ENCODE assay signal across 10 cellular contexts in the genomic region with DNA sequence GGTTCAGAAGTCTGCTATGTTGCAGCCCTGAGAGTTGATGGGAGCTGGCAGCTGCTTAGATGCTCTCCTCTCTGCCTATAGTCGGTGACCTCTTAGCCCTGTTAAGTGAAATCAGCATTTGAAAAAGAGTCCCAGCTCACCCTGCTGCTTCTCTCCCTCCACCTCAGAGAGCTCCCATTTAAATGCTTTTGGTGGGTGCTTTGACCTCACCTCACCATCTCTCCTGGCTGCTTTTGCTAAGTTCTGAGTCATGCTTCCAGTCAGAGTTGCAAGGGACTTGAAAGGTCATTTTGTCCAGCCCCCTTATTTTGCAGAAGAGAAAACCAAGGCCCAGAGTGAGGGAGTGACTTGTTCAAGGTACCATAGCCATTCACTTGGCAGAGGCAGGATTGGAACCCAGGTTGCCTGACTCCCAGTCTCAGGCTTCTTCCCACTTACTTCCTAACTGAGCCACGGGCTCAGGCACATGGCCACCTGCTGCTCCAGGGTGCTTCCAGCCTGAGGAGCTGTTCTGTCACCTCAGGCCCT. TPM values are rescaled to one million over a fixed set of nuclear protein-coding genes. Genes with fewer than 3 reads are reported as not detected.
DNase-seq lines count a peak whose midpoint lies in the region; ATAC-seq and TF ChIP-seq lines count a peak whose summit lies in the region.
"Had no signal": no experiment of that assay in that cellular context is flagged by ENCODE, and none has a peak within 500 bp of the region (broad histone marks: within the 10 kb centered on the region; RNA-seq: fewer than 3 reads in every experiment).

No MANE protein-coding gene starts in this region.

- no peak for ATAC-seq in gastroesophageal sphincter

- H3K9ac ChIP-seq in skeletal muscle satellite cell (ENCODE audit: low read depth, low read length) = peak overlapping the region; percentile 96

- TF ChIP-seq POLR2A in gastroesophageal sphincter (IDR thresholded peaks at IDR 0.05) = no peak

- no peak for TF ChIP-seq EP300 in gastroesophageal sphincter (IDR thresholded peaks at IDR 0.05)

- H3K4me3 ChIP-seq in WI38 (ENCODE audit: low read depth, low read length) (peak overlapping the region; percentile 88), gastroesophageal sphincter (peak overlapping the region in 1 of 2 donors; percentile 83), skeletal muscle satellite cell (ENCODE audit: low read length) (peak overlapping the region; percentile 89)

- H3K36me3 ChIP-seq in gastroesophageal sphincter (no peaks in the 10 kb centered on the region), skeletal muscle satellite cell (ENCODE audit: insufficient read depth, low read length) (no peaks in the 10 kb centered on the region)

- 38% methylated on average over 1 to 2 of the region's 2 CpGs for WGBS in gastroesophageal sphincter (ENCODE audit: low coverage in 1 of 2), 2 donors

- H3K27ac ChIP-seq in gastroesophageal sphincter = peak overlapping the region in 3 of 4 donors; percentile 98 to 99 (median 99)
- H3K27ac ChIP-seq: C4-2B had no signal

- no peaks in the 10 kb centered on the region for H3K27me3 ChIP-seq in gastroesophageal sphincter
- peaks cover 5% of the 10 kb centered on the region for H3K27me3 ChIP-seq in skeletal muscle satellite cell (ENCODE audit: control insufficient read depth, insufficient read depth, low read length)

- TF ChIP-seq CTCF in WI38 (IDR thresholded peaks at IDR 0.05; ENCODE audit: low read depth, low read length) (no peak), gastroesophageal sphincter (IDR thresholded peaks at IDR 0.05) (no peak)

- peak overlapping the region; percentile 88 for H3K4me2 ChIP-seq in skeletal muscle satellite cell (ENCODE audit: low read length)

- H3K4me1 ChIP-seq in gastroesophageal sphincter (peaks cover 24 to 77% (median 58%) of the 10 kb centered on the region in 3 donors), skeletal muscle satellite cell (ENCODE audit: control insufficient read depth, insufficient read depth, low read length) (peaks cover 46% of the 10 kb centered on the region)

- DNase-seq in activated CD4-positive, alpha-beta T cell treated with anti-CD3 and anti-CD28 coated beads for 48 hours = peak; percentile 12
- DNase-seq in activated CD4-positive, alpha-beta T cell treated with anti-CD3 and anti-CD28 coated beads, Interleukin-2, amount 50 U/mL, for 48 hours = no peak
- DNase-seq in NCI-H2171 (lab: John Stamatoyannopoulos, UW) (no peak), A172 (ENCODE audit: low spot score) (no peak)
- no peak for DNase-seq in activated CD4-positive, CD25-positive, alpha-beta regulatory T cell (lab: John Stamatoyannopoulos, UW)
- DNase-seq: activated effector memory CD4-positive, alpha-beta T cell treated with Interleukin-2 at 50 U/mL for 16 hours had no signal

- no peaks in the 10 kb centered on the region for H3K9me3 ChIP-seq in gastroesophageal sphincter
- no peaks in the 10 kb centered on the region for H3K9me3 ChIP-seq in skeletal muscle satellite cell (replicated peaks; ENCODE audit: low read length)

RNA-seq across cellular contexts. Expression of gene MAPKAPK2, which starts 3.3 kb away (rescaled TPM):
- total RNA-seq in gastroesophageal sphincter = 10 to 100 TPM; 45.0 to 77.4 (median 55.5) TPM
- total RNA-seq in skeletal muscle satellite cell (2012; rRNA removed) = 20.8 and 29.5 TPM in 2 replicates
- total RNA-seq in A172 (2014; rRNA removed; shearing (Covaris generic)) = 46.9 and 48.6 TPM in 2 replicates

RNA-seq across cellular contexts. Expression of gene DYRK3, which starts 52.6 kb away (rescaled TPM):
- total RNA-seq in gastroesophageal sphincter = 10 to 100 TPM in 1 of 4 donors, 1 to 10 TPM in 3; 5.0 to 14.9 (median 8.4) TPM
- 21.6 and 38.0 TPM in 2 replicates for total RNA-seq in skeletal muscle satellite cell (2012; rRNA removed)
- total RNA-seq in A172 (2014; rRNA removed; shearing (Covaris generic)) = 26.8 and 32.8 TPM in 2 replicates
